Comparison of ENCODE assay signal across 9 cellular contexts in genomic region chr7:138565451-138566114, GRCh38.
DNase-seq lines count a peak whose midpoint lies in the region; ATAC-seq lines count a peak whose summit lies in the region.
"Had no signal": no experiment of that assay in that cellular context is flagged by ENCODE, and none has a peak within 500 bp of the region (broad histone marks: within the 10 kb centered on the region; RNA-seq: fewer than 3 reads in every experiment).

No MANE protein-coding gene starts in this region.

- H3K4me3 ChIP-seq in BLaER1 treated with 17β-estradiol and CSF1 and Interleukin-3, amounts not matched to agents 10 nM and 100 nM, result peak overlapping the region in 8 of 10 experiments; percentile 12 to 41 (median 29); a peak in 9 of 20 replicates
- H3K4me3 ChIP-seq: right atrium auricular region had no signal

- peaks cover 41% of the 10 kb centered on the region for H3K9me3 Mint-ChIP-seq in activated CD4-positive, alpha-beta memory T cell treated with anti-CD3 and anti-CD28 coated beads for 36 hours

- no peaks in the 10 kb centered on the region for H3K4me1 Mint-ChIP-seq in activated CD4-positive, alpha-beta memory T cell treated with anti-CD3 and anti-CD28 coated beads for 36 hours (ENCODE audit: low read depth)

- intact Hi-C loops in activated CD4-positive, alpha-beta memory T cell treated with anti-CD3 and anti-CD28 coated beads for 36 hours (cut with micrococcal nuclease), result no loop called here

- ATAC-seq in left lobe of liver, result peak; percentile 61
- ATAC-seq in GM21786 (IDR thresholded peaks at IDR 0.05; ENCODE audit: unreplicated experiment), result no peak

- POLR2A ChIA-PET in activated CD4-positive, alpha-beta memory T cell treated with anti-CD3 and anti-CD28 coated beads for 36 hours (lab: Charles Lee), result no interaction called here

- H3K27me3 Mint-ChIP-seq in activated CD4-positive, alpha-beta memory T cell treated with anti-CD3 and anti-CD28 coated beads for 36 hours, result no peaks in the 10 kb centered on the region

- peaks cover 68 to 82% (median 73%) of the 10 kb centered on the region in 11 experiments for H3K9me3 ChIP-seq in BLaER1 treated with 17β-estradiol and CSF1 and Interleukin-3, amounts not matched to agents 10 nM and 100 nM (replicated peaks in 1 of 11)

- peaks cover 100% of the 10 kb centered on the region in 11 experiments for H3K36me3 ChIP-seq in BLaER1 treated with 17β-estradiol and CSF1 and Interleukin-3, amounts not matched to agents 10 nM and 100 nM

- H3K27ac ChIP-seq in BLaER1 treated with 17β-estradiol and CSF1 and Interleukin-3, amounts not matched to agents 10 nM and 100 nM, result peak overlapping the region in 9 of 11 experiments; percentile 8 to 73 (median 55); a peak in 15 of 22 replicates
- H3K27ac ChIP-seq: right atrium auricular region had no signal

- in situ Hi-C loops in KBM-7 (cut with MboI; ENCODE audit: low pct_unique_long_range_greater_than_20kb, low sequenced_read_pairs), result no loop called here

- H3K36me3 Mint-ChIP-seq in activated CD4-positive, alpha-beta memory T cell treated with anti-CD3 and anti-CD28 coated beads for 36 hours, result peaks cover 83% of the 10 kb centered on the region

- H3K27me3 ChIP-seq in BLaER1 treated with 17β-estradiol and CSF1 and Interleukin-3, amounts not matched to agents 10 nM and 100 nM, result no peaks in the 10 kb centered on the region; a peak in 1 of 22 replicates
- H3K27me3 ChIP-seq: right atrium auricular region had no signal

- CTCF ChIA-PET in activated CD4-positive, alpha-beta memory T cell treated with anti-CD3 and anti-CD28 coated beads for 36 hours (lab: Charles Lee), result no interaction called here

- no peak overlapping the region for H3K4me3 Mint-ChIP-seq in activated CD4-positive, alpha-beta memory T cell treated with anti-CD3 and anti-CD28 coated beads for 36 hours

- no peak overlapping the region for H3K27ac Mint-ChIP-seq in activated CD4-positive, alpha-beta memory T cell treated with anti-CD3 and anti-CD28 coated beads for 36 hours

- no peak overlapping the region for H3K4me2 ChIP-seq in BLaER1 treated with 17β-estradiol and CSF1 and Interleukin-3, amounts not matched to agents 10 nM and 100 nM

- peak overlapping the region in 2 of 11 experiments; percentile 37 to 38; a peak in 4 of 22 replicates for H3K9ac ChIP-seq in BLaER1 treated with 17β-estradiol and CSF1 and Interleukin-3, amounts not matched to agents 10 nM and 100 nM

- no peaks in the 10 kb centered on the region for H4K20me1 ChIP-seq in BLaER1 treated with 17β-estradiol and CSF1 and Interleukin-3, amounts not matched to agents 10 nM and 100 nM

- H3K4me1 ChIP-seq in BLaER1 treated with 17β-estradiol and CSF1 and Interleukin-3, amounts not matched to agents 10 nM and 100 nM, result no peaks in the 10 kb centered on the region
- H3K4me1 ChIP-seq: right atrium auricular region had no signal

- DNase-seq in KBM-7 (peak; percentile 67), astrocyte of the hippocampus (ENCODE audit: low read depth, low spot score) (peak; percentile 18), left lobe of liver (ENCODE audit: low spot score) (peak; percentile 53), GM19238 (ENCODE audit: insufficient read length, low spot score) (no peak), activated gamma-delta T cell treated with Interleukin-2 at 50 U/mL for 16 hours (no peak)
- no peak for DNase-seq in activated CD4-positive, alpha-beta memory T cell treated with anti-CD3 and anti-CD28 coated beads for 36 hours

Comparison
In these comparisons a context has a peak if more than half of its experiments do, and no peak if none do; other contexts are left out.
1. DNase-seq: peak in KBM-7 (single experiment), astrocyte of the hippocampus (single experiment) and left lobe of liver (single experiment); none in GM19238 (single experiment), activated gamma-delta T cell treated with Interleukin-2 at 50 U/mL for 16 hours (single experiment) and activated CD4-positive, alpha-beta memory T cell treated with anti-CD3 and anti-CD28 coated beads for 36 hours (single experiment).